ENCODE assay signal across 29 cellular contexts in the genomic region with DNA sequence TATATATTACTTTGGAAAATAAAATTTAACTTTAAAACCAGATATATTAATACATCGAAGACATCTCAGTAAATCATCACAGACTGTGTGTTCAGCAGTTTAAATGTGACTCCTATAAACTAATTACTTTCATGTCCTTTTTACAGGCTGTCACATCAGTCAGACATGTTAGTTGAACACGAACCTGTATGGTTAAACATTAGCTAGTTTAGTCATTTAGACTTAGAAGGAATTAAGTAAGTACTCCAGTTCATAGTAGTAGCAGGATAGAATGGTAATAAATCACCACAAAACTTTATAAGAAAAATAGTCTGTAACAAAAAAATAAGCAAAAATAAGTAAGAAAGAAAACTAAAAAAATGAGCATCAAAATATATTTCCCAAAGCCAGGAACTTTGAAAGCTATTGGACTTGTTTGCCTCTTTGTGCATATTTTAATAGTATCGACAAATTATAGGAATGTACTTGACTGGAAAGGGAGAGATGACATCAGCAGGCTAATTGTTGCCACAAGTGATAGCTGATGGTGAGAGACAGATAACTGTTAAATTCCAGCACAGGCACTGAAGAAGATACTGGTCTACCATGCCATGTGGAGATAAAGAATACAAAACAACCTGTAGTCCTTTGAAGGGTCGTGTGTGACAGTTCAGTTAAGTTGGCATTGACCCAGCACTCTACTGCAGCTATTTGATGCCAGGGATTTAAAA.
A peak's percentile ranks its signal among the peaks of the same experiment; 100 is the strongest.
DNase-seq lines count a peak whose midpoint lies in the region; ATAC-seq, FAIRE-seq and TF ChIP-seq lines count a peak whose summit lies in the region.
"Had no signal": no experiment of that assay in that cellular context is flagged by ENCODE, and none has a peak within 500 bp of the region (broad histone marks: within the 10 kb centered on the region; RNA-seq: fewer than 3 reads in every experiment).

No MANE protein-coding gene starts in this region.

- no peaks in the 10 kb centered on the region for H3K27me3 ChIP-seq in vagina
- H3K27me3 ChIP-seq: ovary, SJCRH30 had no signal

- H3K36me3 Mint-ChIP-seq in T-helper 17 cell (ENCODE audit: low read depth) (peaks cover 17% of the 10 kb centered on the region), immature natural killer cell (peaks cover 39 to 73% (median 73%) of the 10 kb centered on the region in 3 donors)

- TF ChIP-seq POLR2A in GM12891 (IDR thresholded peaks at IDR 0.05; ENCODE audit: low read depth, low read length) (no peak), vagina (IDR thresholded peaks at IDR 0.05) (no peak)

- DNase-seq in GM12891 (ENCODE audit: insufficient read length, low spot score) (no peak), T-helper 17 cell (no peak), kidney tubule cell (ENCODE audit: low spot score) (peak; percentile 85), renal cortical epithelial cell (ENCODE audit: low read depth) (peak; percentile 98), immature natural killer cell (no peak), vagina (ENCODE audit: extremely low spot score in 2 of 2) (no peak), SW480 (ENCODE audit: low spot score) (no peak)
- DNase-seq: activated CD4-positive, CD25-positive, alpha-beta regulatory T cell treated with anti-CD3 and anti-CD28 coated beads, Interleukin-2, amount 50 U/mL, for 72 hours; activated CD8-positive, alpha-beta T cell treated with anti-CD3 and anti-CD28 coated beads, Interleukin-2, amount 10 ng/mL, durations not matched to agents 7 days and 5 days; activated gamma-delta T cell; CD4-positive, alpha-beta T cell; central memory CD4-positive, alpha-beta T cell; dermis blood vessel endothelial cell; DMS 273 treated with DMSO at 0.1 percent for 48 hours; left ventricle myocardium inferior; midbrain; natural killer cell; NCI-H2081; NCI-H446; ovary; SJCRH30; stimulated activated CD4-positive, alpha-beta T cell treated with anti-CD3 and anti-CD28 coated beads, Interleukin-15, amount 100 ng/mL, for 24 hours; stimulated activated naive CD8-positive, alpha-beta T cell treated with anti-CD3 and anti-CD28 coated beads, Interleukin-15, Interleukin-2, amounts not matched to agents 100 U/mL and 50 U/mL, for 24 hours; T-cell had no signal

- H3K9me3 ChIP-seq in T-helper 17 cell (ENCODE audit: control insufficient read depth, low read length, poor library complexity, severe bottlenecking), result peaks cover 3% of the 10 kb centered on the region
- peaks cover 18% of the 10 kb centered on the region for H3K9me3 ChIP-seq in vagina

- H3K36me3 ChIP-seq in vagina, result peaks cover 0 to 24% of the 10 kb centered on the region in 2 donors
- H3K36me3 ChIP-seq: ovary, thoracic aorta had no signal

- peak; percentile 41 for FAIRE-seq in GM12891 (lab: Jason Lieb, UNC)
- FAIRE-seq: TTC549 had no signal

- no peaks in the 10 kb centered on the region for H3K4me1 ChIP-seq in vagina
- H3K4me1 ChIP-seq: left ventricle myocardium inferior, SJCRH30 had no signal

- peaks cover 10 to 19% (median 15%) of the 10 kb centered on the region in 6 donors for H3K9me3 Mint-ChIP-seq in immature natural killer cell

- H3K27ac Mint-ChIP-seq in T-helper 17 cell (peak overlapping the region; percentile 3), immature natural killer cell (no peak overlapping the region)
- H3K27ac Mint-ChIP-seq: activated CD8-positive, alpha-beta T cell treated with anti-CD3 and anti-CD28 coated beads, Interleukin-2, amount 10 ng/mL, durations not matched to agents 7 days and 5 days; CD4-positive, alpha-beta T cell; natural killer cell; T-cell had no signal

- peaks cover 3% of the 10 kb centered on the region for H3K4me1 Mint-ChIP-seq in T-helper 17 cell
- peaks cover 0 to under 1% of the 10 kb centered on the region in 2 donors for H3K4me1 Mint-ChIP-seq in immature natural killer cell

- ATAC-seq in T-helper 17 cell, result no peak
- ATAC-seq: activated CD8-positive, alpha-beta T cell treated with anti-CD3 and anti-CD28 coated beads, Interleukin-2, amount 10 ng/mL, durations not matched to agents 7 days and 5 days; natural killer cell; Panc1; sciatic nerve; stimulated activated naive CD8-positive, alpha-beta T cell treated with anti-CD3 and anti-CD28 coated beads, Interleukin-15, Interleukin-2, amounts not matched to agents 100 U/mL and 50 U/mL, for 24 hours; T-cell had no signal

- H3K4me3 Mint-ChIP-seq in T-helper 17 cell (no peak overlapping the region), immature natural killer cell (no peak overlapping the region)
- H3K4me3 Mint-ChIP-seq: activated CD8-positive, alpha-beta T cell treated with anti-CD3 and anti-CD28 coated beads, Interleukin-2, amount 10 ng/mL, durations not matched to agents 7 days and 5 days; CD4-positive, alpha-beta T cell; IgD-negative memory B cell; natural killer cell; T-cell had no signal

- intact Hi-C loops in vagina (cut with DNase I), result no loop called here

- H3K4me3 ChIP-seq in vagina, result no peak overlapping the region
- H3K4me3 ChIP-seq: left ventricle myocardium inferior, ovary, SJCRH30, thoracic aorta had no signal

- no peak overlapping the region for H3K27ac ChIP-seq in vagina
- H3K27ac ChIP-seq: left ventricle myocardium inferior, ovary, SJCRH30, thoracic aorta had no signal

- no peaks in the 10 kb centered on the region for H3K27me3 Mint-ChIP-seq in T-helper 17 cell
- H3K27me3 Mint-ChIP-seq in immature natural killer cell (ENCODE audit: low read depth in 3 of 3), result peaks cover 0 to 3% (median 0%) of the 10 kb centered on the region in 3 donors
- H3K27me3 Mint-ChIP-seq: CD4-positive, alpha-beta T cell; IgD-negative memory B cell; T-cell had no signal

- TF ChIP-seq CTCF in vagina (IDR thresholded peaks at IDR 0.05), result no peak

TF ChIP-seq in GM12891, 5 proteins besides CTCF, POLR2A, EP300 and RAD21:
- TF ChIP-seq PAX5 (IDR thresholded peaks at IDR 0.05; ENCODE audit: insufficient read depth, low read length, severe bottlenecking) (no peak), POU2F2 (IDR thresholded peaks at IDR 0.05; ENCODE audit: low read depth, low read length) (no peak), TAF1 (IDR thresholded peaks at IDR 0.05; ENCODE audit: low read depth, low read length) (no peak)

Comparison
In these comparisons a context has a peak if more than half of its experiments do, and no peak if none do; other contexts are left out.
1. DNase-seq: peak in kidney tubule cell (single experiment) and renal cortical epithelial cell (single experiment); none in GM12891 (single experiment), T-helper 17 cell (0 of 3), immature natural killer cell (0 of 3), vagina (0 of 2) and SW480 (single experiment).